Comparison of ENCODE assay signal across 28 cellular contexts in the genomic region with DNA sequence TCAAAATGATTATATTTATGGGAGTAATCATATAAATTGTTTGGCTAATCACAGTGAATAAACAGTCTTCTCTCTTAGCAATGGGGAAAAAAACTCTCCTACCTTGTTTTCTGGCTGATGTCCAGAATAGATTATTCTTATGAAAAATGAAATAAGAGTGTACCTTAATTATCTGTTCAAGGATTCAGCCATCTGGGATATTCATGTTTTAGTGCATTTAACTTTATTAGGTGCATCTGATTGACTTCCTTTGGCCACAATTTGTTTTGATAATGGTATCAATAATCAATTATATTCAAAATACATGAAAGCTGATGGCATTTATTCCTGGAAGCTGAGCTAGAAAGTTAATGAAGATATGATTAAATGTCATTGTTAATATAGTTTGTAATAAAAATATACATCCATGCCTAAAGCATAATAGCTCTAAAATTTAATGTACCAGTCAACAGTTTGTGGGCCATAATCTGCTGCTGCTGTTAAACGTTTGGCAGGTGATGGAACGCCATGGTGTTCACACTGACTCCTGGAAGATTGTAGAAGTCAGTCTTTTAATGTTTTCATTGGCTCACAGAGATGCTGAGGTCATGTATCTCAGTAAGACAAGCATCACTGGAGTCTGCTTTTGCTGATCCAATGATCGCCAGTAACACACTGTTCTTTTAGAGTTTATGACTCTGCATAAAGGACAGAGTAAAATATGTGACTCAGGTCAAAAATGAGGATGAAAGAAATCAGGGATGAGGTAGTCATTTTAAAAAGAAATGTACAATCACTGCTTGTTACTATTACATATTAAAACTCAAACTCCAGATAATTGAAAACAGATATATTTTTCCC.
DNase-seq lines count a peak whose midpoint lies in the region; ATAC-seq and TF ChIP-seq lines count a peak whose summit lies in the region.
"Had no signal": no experiment of that assay in that cellular context is flagged by ENCODE, and none has a peak within 500 bp of the region (broad histone marks: within the 10 kb centered on the region; RNA-seq: fewer than 3 reads in every experiment).

No MANE protein-coding gene starts in this region.

- TF ChIP-seq CTCF in brain microvascular endothelial cell (IDR thresholded peaks at IDR 0.05; ENCODE audit: low read depth, low read length, missing control alignments) = no peak

- in situ Hi-C loops in Caki2 (cut with HindIII; ENCODE audit: low pct_unique_long_range_greater_than_20kb, low sequenced_read_pairs) (no loop called here), brain microvascular endothelial cell (cut with HindIII; ENCODE audit: low pct_ligation_motif_present, low sequenced_read_pairs) (no loop called here)

- no peaks in the 10 kb centered on the region for H3K27me3 ChIP-seq in brain microvascular endothelial cell (replicated peaks)
- H3K27me3 ChIP-seq: BLaER1 treated with 17β-estradiol and CSF1 and Interleukin-3, amounts not matched to agents 10 nM and 100 nM; SJSA1 had no signal

- H3K27ac ChIP-seq in brain microvascular endothelial cell = no peak overlapping the region
- H3K27ac ChIP-seq: BLaER1 treated with 17β-estradiol and CSF1 and Interleukin-3, amounts not matched to agents 10 nM and 100 nM; HL-60; KMS-11; SJSA1 had no signal

- no peaks in the 10 kb centered on the region for H3K36me3 ChIP-seq in brain microvascular endothelial cell (replicated peaks)
- H3K36me3 ChIP-seq: BLaER1 treated with 17β-estradiol and CSF1 and Interleukin-3, amounts not matched to agents 10 nM and 100 nM; SJSA1 had no signal

- no peak overlapping the region for H3K4me3 ChIP-seq in brain microvascular endothelial cell (ENCODE audit: low read depth, low read length)
- H3K4me3 ChIP-seq: BLaER1 treated with 17β-estradiol and CSF1 and Interleukin-3, amounts not matched to agents 10 nM and 100 nM; GM12878; SJSA1 had no signal

- no peak for ATAC-seq in GM21515 (IDR thresholded peaks at IDR 0.05; ENCODE audit: unreplicated experiment)
- ATAC-seq: GM12878, HCT116, PC-3 had no signal

- DNase-seq in Caki2 (ENCODE audit: low read depth) = peak; percentile 8
- peak; percentile 7 for DNase-seq in NCI-H1417 treated with DMSO at 0.1 percent for 48 hours (lab: John Stamatoyannopoulos, UW)
- peak; percentile 49 for DNase-seq in SK-N-DZ (ENCODE audit: low spot score)
- peak; percentile 8 for DNase-seq in kidney tubule cell (ENCODE audit: low spot score)
- no peak for DNase-seq in brain microvascular endothelial cell
- DNase-seq in NAMALWA (ENCODE audit: low spot score) = no peak
- DNase-seq: CD4-positive, alpha-beta T cell; DMS79; EL; GDM1; MM.1S; NCI-H1048; NCI-H1436 treated with DMSO at 0.1 percent for 48 hours; NCI-H1930; NCI-H2107; NCI-H226; NCI-H510A; NCI-H82; NK-92 treated with Interleukin-12 subunit alpha and Interleukin-12 subunit beta, amount 100 ng/mL, for 24 hours; PC-3; Right ventricle myocardium superior had no signal

Comparison
In these comparisons a context has a peak if more than half of its experiments do, and no peak if none do; other contexts are left out.
1. DNase-seq: peak in Caki2 (single experiment), NCI-H1417 treated with DMSO at 0.1 percent for 48 hours (single experiment), SK-N-DZ (single experiment) and kidney tubule cell (single experiment); none in brain microvascular endothelial cell (single experiment) and NAMALWA (single experiment).